1 cellular context compared by ENCODE assay signal in genomic region chr4:190110570-190111295, GRCh38.
A peak's percentile ranks its signal among the peaks of the same experiment; 100 is the strongest.
TF ChIP-seq lines count a peak whose summit lies in the region.

No MANE protein-coding gene starts in this region.

TF ChIP-seq in SK-N-SH treated with all-trans-retinoic acid at 6 μM for 48 hours, 23 proteins besides CTCF, POLR2A, EP300 and RAD21 (continued from another document):
- TF ChIP-seq TSHZ2 (CRISPR knock-in tag; IDR thresholded peaks at IDR 0.05) (peak; percentile 93), ZC3H10 (CRISPR knock-in tag; IDR thresholded peaks at IDR 0.05) (peak; percentile 97), ARNTL (CRISPR knock-in tag; IDR thresholded peaks at IDR 0.05; ENCODE audit: borderline replicate concordance, low read depth) (peak; percentile 80; the same call in 1 of the 2 replicates)
- TF ChIP-seq, protein P1, sequence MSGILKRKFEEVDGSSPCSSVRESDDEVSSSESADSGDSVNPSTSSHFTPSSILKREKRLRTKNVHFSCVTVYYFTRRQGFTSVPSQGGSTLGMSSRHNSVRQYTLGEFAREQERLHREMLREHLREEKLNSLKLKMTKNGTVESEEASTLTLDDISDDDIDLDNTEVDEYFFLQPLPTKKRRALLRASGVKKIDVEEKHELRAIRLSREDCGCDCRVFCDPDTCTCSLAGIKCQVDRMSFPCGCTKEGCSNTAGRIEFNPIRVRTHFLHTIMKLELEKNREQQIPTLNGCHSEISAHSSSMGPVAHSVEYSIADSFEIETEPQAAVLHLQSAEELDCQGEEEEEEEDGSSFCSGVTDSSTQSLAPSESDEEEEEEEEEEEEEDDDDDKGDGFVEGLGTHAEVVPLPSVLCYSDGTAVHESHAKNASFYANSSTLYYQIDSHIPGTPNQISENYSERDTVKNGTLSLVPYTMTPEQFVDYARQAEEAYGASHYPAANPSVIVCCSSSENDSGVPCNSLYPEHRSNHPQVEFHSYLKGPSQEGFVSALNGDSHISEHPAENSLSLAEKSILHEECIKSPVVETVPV (CRISPR knock-in tag; IDR thresholded peaks at IDR 0.05), result peak; percentile 98
TF ChIP-seq in SK-N-SH treated with all-trans-retinoic acid at 6 μM for 48 hours: peak in this region for 17; not testable (repeated sequence) for 6.
